In genomic region chr1:31407029-31407626, GRCh38 we compare ENCODE assay signal across 1 cellular context.
TF ChIP-seq lines count a peak whose summit lies in the region.

No MANE protein-coding gene starts in this region.

TF ChIP-seq in IMR-90, 13 proteins besides CTCF, POLR2A, EP300 and RAD21:
- no peak for TF ChIP-seq MAZ (IDR thresholded peaks at IDR 0.05; ENCODE audit: borderline replicate concordance, low read depth, low read length)
- no peak for TF ChIP-seq MAFK (IDR thresholded peaks at IDR 0.05; ENCODE audit: low read depth, low read length)
- no peak for TF ChIP-seq FOS (IDR thresholded peaks at IDR 0.05; ENCODE audit: low read depth, low read length)
- TF ChIP-seq BHLHE40 (IDR thresholded peaks at IDR 0.05; ENCODE audit: low read depth, low read length) = no peak
- TF ChIP-seq RCOR1 (IDR thresholded peaks at IDR 0.05; ENCODE audit: insufficient replicate concordance, low read length) = no peak
- no peak for TF ChIP-seq CEBPB (IDR thresholded peaks at IDR 0.05; ENCODE audit: low read depth, low read length)
- TF ChIP-seq USF2 (IDR thresholded peaks at IDR 0.05; ENCODE audit: low read depth, low read length) = no peak
- no peak for TF ChIP-seq CHD1 (IDR thresholded peaks at IDR 0.05; ENCODE audit: low read depth, low read length)
- TF ChIP-seq SMC3 (IDR thresholded peaks at IDR 0.05; ENCODE audit: low read depth, low read length) = no peak
- TF ChIP-seq NFE2L2 (IDR thresholded peaks at IDR 0.05; ENCODE audit: low read depth, low read length) = no peak
